28 cellular contexts compared by ENCODE assay signal in the genomic region with DNA sequence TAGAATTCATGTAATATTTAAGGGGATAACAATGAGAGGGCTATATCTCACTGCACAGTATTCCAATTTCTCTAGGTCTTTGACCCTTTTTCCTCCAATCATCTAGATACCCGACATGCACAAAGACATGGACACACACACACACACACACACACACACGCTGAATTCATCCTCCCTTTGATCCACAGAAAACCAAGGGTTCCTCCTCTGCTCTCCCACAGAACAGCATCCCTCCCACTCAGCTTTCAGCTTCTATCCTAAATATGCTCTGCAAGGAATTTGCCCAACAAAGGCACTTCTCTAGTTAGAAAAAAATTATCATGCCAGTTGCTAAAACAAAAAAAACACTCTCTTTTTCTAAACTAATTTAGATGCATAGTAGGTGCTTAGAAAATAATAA.
"Had no signal": no experiment of that assay in that cellular context is flagged by ENCODE, and none has a peak within 500 bp of the region (broad histone marks: within the 10 kb centered on the region; RNA-seq: fewer than 3 reads in every experiment).

No MANE protein-coding gene starts in this region.

- H3K27ac ChIP-seq: brain microvascular endothelial cell, epithelial cell of prostate, esophagus squamous epithelium, gastroesophageal sphincter had no signal

- H3K27ac Mint-ChIP-seq: activated CD4-positive, alpha-beta memory T cell treated with anti-CD3 and anti-CD28 coated beads, Interleukin-2, amount 10 ng/mL, durations not matched to agents 7 days and 5 days; activated CD4-positive, alpha-beta T cell treated with anti-CD3 and anti-CD28 coated beads, Interleukin-2, amount 10 ng/mL, durations not matched to agents 7 days and 5 days; activated naive CD8-positive, alpha-beta T cell; activated T-cell treated with anti-CD3 and anti-CD28 coated beads, Interleukin-2, amount 50 U/mL, for 24 hours; activated T-cell treated with anti-CD3 and anti-CD28 coated beads, Interleukin-2, amount 50 U/mL, for 72 hours; effector memory CD8-positive, alpha-beta T cell; T-helper 17 cell; T-helper 2 cell treated with Interferon-gamma antibody and Interleukin-4, amounts not matched to agents 5 μg/mL and 100 μg/mL, for 36 hours had no signal

- H3K9me3 ChIP-seq: gastroesophageal sphincter had no signal

- H3K4me3 Mint-ChIP-seq: activated CD4-positive, alpha-beta memory T cell treated with anti-CD3 and anti-CD28 coated beads, Interleukin-2, amount 10 ng/mL, durations not matched to agents 7 days and 5 days; activated CD4-positive, alpha-beta T cell treated with anti-CD3 and anti-CD28 coated beads, Interleukin-2, amount 10 ng/mL, durations not matched to agents 7 days and 5 days; activated naive CD8-positive, alpha-beta T cell; activated T-cell treated with anti-CD3 and anti-CD28 coated beads, Interleukin-2, amount 50 U/mL, for 24 hours; activated T-cell treated with anti-CD3 and anti-CD28 coated beads, Interleukin-2, amount 50 U/mL, for 72 hours; effector memory CD8-positive, alpha-beta T cell; T-helper 17 cell; T-helper 2 cell treated with Interferon-gamma antibody and Interleukin-4, amounts not matched to agents 5 μg/mL and 100 μg/mL, for 36 hours had no signal

- DNase-seq: activated CD4-positive, alpha-beta memory T cell treated with anti-CD3 and anti-CD28 coated beads, Interleukin-2, amount 10 ng/mL, durations not matched to agents 7 days and 5 days; activated CD4-positive, alpha-beta T cell treated with anti-CD3 and anti-CD28 coated beads for 1 hour; activated CD4-positive, alpha-beta T cell treated with anti-CD3 and anti-CD28 coated beads for 4 hours; activated CD4-positive, alpha-beta T cell treated with anti-CD3 and anti-CD28 coated beads, Interleukin-2, amount 10 ng/mL, durations not matched to agents 7 days and 5 days; activated CD4-positive, alpha-beta T cell treated with anti-CD3 and anti-CD28 coated beads, Interleukin-2, amount 50 U/mL, for 4 hours; activated CD4-positive, CD25-positive, alpha-beta regulatory T cell; activated CD8-positive, alpha-beta memory T cell treated with anti-CD3 and anti-CD28 coated beads, Interleukin-2, amount 50 U/mL, for 48 hours; activated gamma-delta T cell treated with Interleukin-2 at 50 U/mL for 16 hours; activated naive CD4-positive, alpha-beta T cell treated with anti-CD3 and anti-CD28 coated beads, Interleukin-2, amount 50 U/mL, for 16 hours; activated naive CD4-positive, alpha-beta T cell treated with Interleukin-2 at 50 U/mL for 16 hours; activated T-cell treated with anti-CD3 and anti-CD28 coated beads for 4 hours; activated T-cell treated with anti-CD3 and anti-CD28 coated beads, Interleukin-2, amount 50 U/mL, for 24 hours; activated T-cell treated with anti-CD3 and anti-CD28 coated beads, Interleukin-2, amount 50 U/mL, for 72 hours; amniotic stem cell; anterior cingulate cortex; brain microvascular endothelial cell; cortex of kidney; dermis blood vessel endothelial cell; effector CD4-positive, alpha-beta T cell; effector memory CD8-positive, alpha-beta T cell; esophagus squamous epithelium; foreskin melanocyte; T-helper 1 cell; T-helper 17 cell had no signal

- H3K36me3 Mint-ChIP-seq: activated naive CD8-positive, alpha-beta T cell had no signal

- ATAC-seq: activated T-cell treated with anti-CD3 and anti-CD28 coated beads, Interleukin-2, amount 50 U/mL, for 72 hours; effector memory CD8-positive, alpha-beta T cell; gastroesophageal sphincter; T-helper 17 cell had no signal

- H3K9me3 Mint-ChIP-seq: activated CD4-positive, alpha-beta memory T cell treated with anti-CD3 and anti-CD28 coated beads, Interleukin-2, amount 10 ng/mL, durations not matched to agents 7 days and 5 days; activated CD4-positive, alpha-beta T cell treated with anti-CD3 and anti-CD28 coated beads, Interleukin-2, amount 10 ng/mL, durations not matched to agents 7 days and 5 days; activated T-cell treated with anti-CD3 and anti-CD28 coated beads, Interleukin-2, amount 50 U/mL, for 24 hours; activated T-cell treated with anti-CD3 and anti-CD28 coated beads, Interleukin-2, amount 50 U/mL, for 72 hours had no signal

- H3K27me3 Mint-ChIP-seq: activated CD4-positive, alpha-beta memory T cell treated with anti-CD3 and anti-CD28 coated beads, Interleukin-2, amount 10 ng/mL, durations not matched to agents 7 days and 5 days; activated CD4-positive, alpha-beta T cell treated with anti-CD3 and anti-CD28 coated beads, Interleukin-2, amount 10 ng/mL, durations not matched to agents 7 days and 5 days; activated naive CD8-positive, alpha-beta T cell; activated T-cell treated with anti-CD3 and anti-CD28 coated beads, Interleukin-2, amount 50 U/mL, for 24 hours; effector memory CD8-positive, alpha-beta T cell; T-helper 17 cell had no signal

- H3K4me1 Mint-ChIP-seq: activated CD4-positive, alpha-beta memory T cell treated with anti-CD3 and anti-CD28 coated beads, Interleukin-2, amount 10 ng/mL, durations not matched to agents 7 days and 5 days; activated CD4-positive, alpha-beta T cell treated with anti-CD3 and anti-CD28 coated beads, Interleukin-2, amount 10 ng/mL, durations not matched to agents 7 days and 5 days; T-helper 17 cell had no signal

- H3K36me3 ChIP-seq: brain microvascular endothelial cell, esophagus squamous epithelium, gastroesophageal sphincter had no signal

- H3K4me3 ChIP-seq: esophagus squamous epithelium, gastroesophageal sphincter had no signal

- H3K4me1 ChIP-seq: esophagus squamous epithelium, gastroesophageal sphincter had no signal
